Comparison of ENCODE assay signal across 8 cellular contexts in genomic region chr17:64661981-64662773, GRCh38. TPM values are rescaled to one million over a fixed set of nuclear protein-coding genes. Genes with fewer than 3 reads are reported as not detected.
DNase-seq lines count a peak whose midpoint lies in the region; ATAC-seq and TF ChIP-seq lines count a peak whose summit lies in the region.

TSS of gene SMURF2 (minus strand) at chr17:64662307. CDS start at chr17:64661880, 427 bp downstream.

- no peaks in the 10 kb centered on the region for H3K9me3 Mint-ChIP-seq in MCF 10A (ENCODE audit: unreplicated experiment)

- no peaks in the 10 kb centered on the region for H3K36me3 ChIP-seq in iPS-20b (ENCODE audit: insufficient read depth, low read depth, low read length)

- no peaks in the 10 kb centered on the region for H3K9me3 ChIP-seq in iPS-20b (ENCODE audit: insufficient read depth, low read depth, low read length)

- ATAC-seq in HG02623 (IDR thresholded peaks at IDR 0.05; ENCODE audit: unreplicated experiment) = peak; percentile 81

- H3K4me1 Mint-ChIP-seq in MCF 10A (ENCODE audit: insufficient read depth, unreplicated experiment) = peaks cover 24% of the 10 kb centered on the region

- DNase-seq in NCI-H2081 (lab: John Stamatoyannopoulos, UW) (peak; percentile 78 to 83), NCI-H2081 treated with DMSO at 0.1 percent for 48 hours (lab: John Stamatoyannopoulos, UW) (no peak), NCI-H1105 (lab: John Stamatoyannopoulos, UW) (peak; percentile 63), UCSD-AML1 (lab: John Stamatoyannopoulos, UW; ENCODE audit: unreplicated experiment) (peak; percentile 76), MCF 10A (ENCODE audit: unreplicated experiment) (peak; percentile 74)

- peak within 1 kb of the TSS; percentile 90 for H3K4me3 ChIP-seq in iPS-20b (ENCODE audit: low read length)
- peak within 1 kb of the TSS; percentile 49 to 87 (median 72) for H3K4me3 ChIP-seq in skin epidermis

- peak within 1 kb of the TSS; percentile 86 for H3K9ac ChIP-seq in iPS-20b (ENCODE audit: low read depth, low read length)

- intact Hi-C loops in MCF 10A (cut with micrococcal nuclease) = loop anchor here (2.0 to 10.0 kb wide), 3 partner anchors 45 to 113 kb away; no protein-coding TSS in a partner anchor

- CTCF ChIA-PET in MCF 10A (lab: Yijun Ruan, JAX) = no interaction called here

- no peaks in the 10 kb centered on the region for H3K27me3 Mint-ChIP-seq in MCF 10A (ENCODE audit: insufficient read depth, unreplicated experiment)

- peak within 1 kb of the TSS; percentile 99 for H3K4me3 Mint-ChIP-seq in MCF 10A (ENCODE audit: unreplicated experiment)

- BruUV-seq in MCF 10A (replicated peaks; lab: Mats Ljungman, UMichigan) = no TSS peak

- H3K27me3 ChIP-seq in iPS-20b (ENCODE audit: insufficient read depth, low read length) = peaks cover 8% of the 10 kb centered on the region; the same call in 1 of the 2 replicates

- POLR2A ChIA-PET in MCF 10A (lab: Yijun Ruan, JAX) = interaction anchor here (0.5 to 14.0 kb wide), 9 partner anchors 8 to 395 kb away, joined by 3 to 143 read pairs (median 4); partner anchors contain the start of genes CEP95 and DDX5

- peaks cover 5% of the 10 kb centered on the region; the same call in 1 of the 2 replicates for H3K4me1 ChIP-seq in iPS-20b (ENCODE audit: insufficient read depth, low read length)

- H3K27ac Mint-ChIP-seq in MCF 10A (ENCODE audit: low read depth, unreplicated experiment) = peak within 1 kb of the TSS; percentile 97

- no peak within 1 kb of the TSS for H3K27ac ChIP-seq in iPS-20b (ENCODE audit: low read length)
- H3K27ac ChIP-seq in skin epidermis = peak within 1 kb of the TSS; percentile 80 to 97 (median 92)

- TF ChIP-seq CTCF in MCF 10A (IDR thresholded peaks at IDR 0.05; ENCODE audit: unreplicated experiment) = no peak

- H3K36me3 Mint-ChIP-seq in MCF 10A (ENCODE audit: insufficient read depth, unreplicated experiment) = peaks cover 9% of the 10 kb centered on the region

RNA-seq across cellular contexts. Expression of gene SMURF2, which starts in this region (rescaled TPM):
- total RNA-seq in MCF 10A (2022) = 49.2 and 55.8 TPM in 2 replicates
